In genomic region chr6:65123516-65123915, GRCh38 we compare ENCODE assay signal across 26 cellular contexts.
"Had no signal": no experiment of that assay in that cellular context is flagged by ENCODE, and none has a peak within 500 bp of the region (broad histone marks: within the 10 kb centered on the region; RNA-seq: fewer than 3 reads in every experiment).

No MANE protein-coding gene starts in this region.

- H3K36me3 ChIP-seq: ascending aorta, Peyer's patch, SJCRH30 had no signal

- H3K4me3 ChIP-seq: ascending aorta, body of pancreas, Peyer's patch, SJCRH30 had no signal

- H3K27ac ChIP-seq: ascending aorta, body of pancreas, Peyer's patch, RWPE1, SJCRH30 had no signal

- H3K9me3 ChIP-seq: ascending aorta, body of pancreas, Peyer's patch, SJCRH30, SK-N-SH had no signal

- H3K4me1 ChIP-seq: ascending aorta, body of pancreas, Peyer's patch, SJCRH30 had no signal

- H3K27me3 ChIP-seq: ascending aorta, body of pancreas, Peyer's patch, SJCRH30 had no signal

- ATAC-seq: activated CD8-positive, alpha-beta T cell treated with anti-CD3 and anti-CD28 coated beads, Interleukin-2, amount 10 ng/mL, durations not matched to agents 7 days and 5 days; body of pancreas; WTC11 had no signal

- H3K9ac ChIP-seq: SK-N-SH had no signal

- DNase-seq: activated CD4-positive, alpha-beta T cell treated with anti-CD3 and anti-CD28 coated beads for 48 hours; activated CD4-positive, alpha-beta T cell treated with anti-CD3 and anti-CD28 coated beads, Interleukin-2, amount 50 U/mL, for 4 hours; activated CD4-positive, CD25-positive, alpha-beta regulatory T cell treated with anti-CD3 and anti-CD28 coated beads, Interleukin-2, amount 50 U/mL, for 72 hours; activated CD8-positive, alpha-beta memory T cell treated with anti-CD3 and anti-CD28 coated beads, Interleukin-2, amount 50 U/mL, for 48 hours; activated CD8-positive, alpha-beta T cell treated with anti-CD3 and anti-CD28 coated beads, Interleukin-2, amount 10 ng/mL, durations not matched to agents 7 days and 5 days; activated naive CD4-positive, alpha-beta T cell treated with anti-CD3 and anti-CD28 coated beads, Interleukin-2, amount 50 U/mL, for 16 hours; activated T-cell treated with anti-CD3 and anti-CD28 coated beads, Interleukin-2, amount 50 U/mL, for 1 hour; amniotic stem cell; body of pancreas; central memory CD4-positive, alpha-beta T cell; KBM-7; NCI-H1048; NCI-H146; NCI-H187 treated with DMSO at 0.1 percent for 48 hours; NCI-H2171; NCI-H2227 treated with DMSO at 0.1 percent for 48 hours; NCI-H446 treated with DMSO at 0.1 percent for 48 hours; NCI-H524 treated with DMSO at 0.1 percent for 48 hours; NK-92 treated with Interleukin-12 subunit alpha and Interleukin-12 subunit beta, amount 100 ng/mL, for 24 hours; Peyer's patch; Right ventricle myocardium superior; SJCRH30; SK-N-SH had no signal

- H3K4me2 ChIP-seq: SK-N-SH had no signal
